Comparison of ENCODE assay signal across 8 cellular contexts in genomic region chr2:181953773-181954537, GRCh38. TPM values are rescaled to one million over a fixed set of nuclear protein-coding genes. Genes with fewer than 3 reads are reported as not detected.
A peak's percentile ranks its signal among the peaks of the same experiment; 100 is the strongest.
DNase-seq lines count a peak whose midpoint lies in the region; ATAC-seq and TF ChIP-seq lines count a peak whose summit lies in the region.

No MANE protein-coding gene starts in this region.

- no peaks in the 10 kb centered on the region for H3K27me3 ChIP-seq in CD4-positive, alpha-beta T cell (ENCODE audit: control insufficient read depth, insufficient read depth, low read length)

- H3K27ac ChIP-seq in CD4-positive, alpha-beta T cell (ENCODE audit: low read depth, low read length) = no peak overlapping the region

- TF ChIP-seq RAD21 in Ishikawa (IDR thresholded peaks at IDR 0.05; ENCODE audit: low read depth) = peak; percentile 55

- DNase-seq in CD4-positive, alpha-beta T cell = peak; percentile 26 to 60 (median 45)
- peak; percentile 82 for DNase-seq in GM20000 (ENCODE audit: low spot score)
- DNase-seq in WTC11 (ENCODE audit: low spot score) = peak; percentile 81
- peak; percentile 30 to 51 for DNase-seq in central memory CD8-positive, alpha-beta T cell (ENCODE audit: low spot score in 2 of 2)
- peak; percentile 52 to 75 for DNase-seq in left colon
- peak; percentile 19 to 36 (median 24) for DNase-seq in stimulated activated CD4-positive, alpha-beta T cell treated with anti-CD3 and anti-CD28 coated beads, TNF-alpha, amount 100 ng/mL, for 1 hour (ENCODE audit: low read depth in 3 of 3, low spot score in 1 of 3)
- DNase-seq in DMS79 (lab: John Stamatoyannopoulos, UW) = no peak

- H3K27ac Mint-ChIP-seq in CD4-positive, alpha-beta T cell = no peak overlapping the region
- H3K27ac Mint-ChIP-seq in WTC11 = no peak overlapping the region
- H3K27ac Mint-ChIP-seq in central memory CD8-positive, alpha-beta T cell (ENCODE audit: low read depth) = no peak overlapping the region

- no peaks in the 10 kb centered on the region for H3K9me3 ChIP-seq in CD4-positive, alpha-beta T cell (ENCODE audit: control insufficient read depth, low read length)

- no peak for TF ChIP-seq EP300 in Ishikawa (IDR thresholded peaks at IDR 0.05; ENCODE audit: borderline replicate concordance)

- H3K4me3 Mint-ChIP-seq in CD4-positive, alpha-beta T cell = peak overlapping the region; percentile 44
- peak overlapping the region; percentile 57 for H3K4me3 Mint-ChIP-seq in WTC11
- peak overlapping the region; percentile 6 for H3K4me3 Mint-ChIP-seq in central memory CD8-positive, alpha-beta T cell

- no peaks in the 10 kb centered on the region for H3K36me3 Mint-ChIP-seq in CD4-positive, alpha-beta T cell (ENCODE audit: low read depth)
- H3K36me3 Mint-ChIP-seq in WTC11 = no peaks in the 10 kb centered on the region
- no peaks in the 10 kb centered on the region for H3K36me3 Mint-ChIP-seq in central memory CD8-positive, alpha-beta T cell (ENCODE audit: insufficient read depth)

- intact Hi-C loops in CD4-positive, alpha-beta T cell (cut with DNase I, micrococcal nuclease) = loop anchor here in 1 of 2 experiments (2.0 kb wide), 1 partner anchor 211 kb away; no protein-coding TSS in a partner anchor
- intact Hi-C loops in left colon (cut with DNase I, micrococcal nuclease) = no loop called here

- POLR2A ChIA-PET in CD4-positive, alpha-beta T cell (lab: Charles Lee) = interaction anchor here (1.4 kb wide), 1 partner anchor 211 kb away, joined by 5 read pairs; no protein-coding TSS in a partner anchor
- POLR2A ChIA-PET in WTC11 (lab: Charles Lee) = interaction anchor here (0.7 kb wide), 1 partner anchor 1196 kb away, joined by 5 read pairs; no protein-coding TSS in a partner anchor

- no peaks in the 10 kb centered on the region for H3K9me3 Mint-ChIP-seq in CD4-positive, alpha-beta T cell
- H3K9me3 Mint-ChIP-seq in WTC11 = no peaks in the 10 kb centered on the region
- H3K9me3 Mint-ChIP-seq in central memory CD8-positive, alpha-beta T cell = no peaks in the 10 kb centered on the region

- peak; percentile 77 for ATAC-seq in CD4-positive, alpha-beta T cell (ENCODE audit: poor library complexity)
- ATAC-seq in WTC11 (peak; percentile 93), left colon (peak; percentile 89)
- peak; percentile 73 for ATAC-seq in central memory CD8-positive, alpha-beta T cell (replicated peaks; ENCODE audit: extremely low read depth, poor library complexity, severe bottlenecking)

- H3K27me3 Mint-ChIP-seq in CD4-positive, alpha-beta T cell = peaks cover 14% of the 10 kb centered on the region
- no peaks in the 10 kb centered on the region for H3K27me3 Mint-ChIP-seq in WTC11 (ENCODE audit: low read depth)
- peaks cover 58% of the 10 kb centered on the region for H3K27me3 Mint-ChIP-seq in central memory CD8-positive, alpha-beta T cell

- H3K4me1 Mint-ChIP-seq in CD4-positive, alpha-beta T cell (ENCODE audit: low read depth) = peaks cover 14% of the 10 kb centered on the region
- H3K4me1 Mint-ChIP-seq in WTC11 = peaks cover 9% of the 10 kb centered on the region; the same call in 1 of the 2 replicates
- H3K4me1 Mint-ChIP-seq in central memory CD8-positive, alpha-beta T cell = peaks cover 6% of the 10 kb centered on the region

- TF ChIP-seq CTCF in CD4-positive, alpha-beta T cell (IDR thresholded peaks at IDR 0.05) = peak; percentile 47
- TF ChIP-seq CTCF in GM20000 (IDR thresholded peaks at IDR 0.05; ENCODE audit: extremely low read depth, missing control alignments) = peak; percentile 66
- TF ChIP-seq CTCF in WTC11 (IDR thresholded peaks at IDR 0.05) = peak; percentile 37; the same call in 1 of the 2 replicates

- CTCF ChIA-PET in CD4-positive, alpha-beta T cell (lab: Charles Lee) = interaction anchor here (0.7 to 1.1 kb wide), 2 partner anchors 11 to 1821 kb away, joined by 3 to 4 read pairs; no protein-coding TSS in a partner anchor
- CTCF ChIA-PET in WTC11 (lab: Charles Lee) = interaction anchor here (0.5 to 2.0 kb wide), 31 partner anchors 9 to 726 kb away, joined by 3 to 12 read pairs (median 3); partner anchors contain the start of genes ITPRID2 and PPP1R1C

TF ChIP-seq in Ishikawa, 13 proteins besides CTCF, POLR2A, EP300 and RAD21 (continues in another document):
- TF ChIP-seq CEBPB (IDR thresholded peaks at IDR 0.05) (no peak), MAX (IDR thresholded peaks at IDR 0.05) (no peak), TAF1 (IDR thresholded peaks at IDR 0.05; ENCODE audit: low read depth) (no peak), NFIC (IDR thresholded peaks at IDR 0.05) (no peak), CREB1 (IDR thresholded peaks at IDR 0.05; ENCODE audit: low read depth) (no peak)
- TF ChIP-seq, protein P1, sequence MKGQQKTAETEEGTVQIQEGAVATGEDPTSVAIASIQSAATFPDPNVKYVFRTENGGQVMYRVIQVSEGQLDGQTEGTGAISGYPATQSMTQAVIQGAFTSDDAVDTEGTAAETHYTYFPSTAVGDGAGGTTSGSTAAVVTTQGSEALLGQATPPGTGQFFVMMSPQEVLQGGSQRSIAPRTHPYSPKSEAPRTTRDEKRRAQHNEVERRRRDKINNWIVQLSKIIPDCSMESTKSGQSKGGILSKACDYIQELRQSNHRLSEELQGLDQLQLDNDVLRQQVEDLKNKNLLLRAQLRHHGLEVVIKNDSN (IDR thresholded peaks at IDR 0.05) = no peak
- TF ChIP-seq, protein P2, sequence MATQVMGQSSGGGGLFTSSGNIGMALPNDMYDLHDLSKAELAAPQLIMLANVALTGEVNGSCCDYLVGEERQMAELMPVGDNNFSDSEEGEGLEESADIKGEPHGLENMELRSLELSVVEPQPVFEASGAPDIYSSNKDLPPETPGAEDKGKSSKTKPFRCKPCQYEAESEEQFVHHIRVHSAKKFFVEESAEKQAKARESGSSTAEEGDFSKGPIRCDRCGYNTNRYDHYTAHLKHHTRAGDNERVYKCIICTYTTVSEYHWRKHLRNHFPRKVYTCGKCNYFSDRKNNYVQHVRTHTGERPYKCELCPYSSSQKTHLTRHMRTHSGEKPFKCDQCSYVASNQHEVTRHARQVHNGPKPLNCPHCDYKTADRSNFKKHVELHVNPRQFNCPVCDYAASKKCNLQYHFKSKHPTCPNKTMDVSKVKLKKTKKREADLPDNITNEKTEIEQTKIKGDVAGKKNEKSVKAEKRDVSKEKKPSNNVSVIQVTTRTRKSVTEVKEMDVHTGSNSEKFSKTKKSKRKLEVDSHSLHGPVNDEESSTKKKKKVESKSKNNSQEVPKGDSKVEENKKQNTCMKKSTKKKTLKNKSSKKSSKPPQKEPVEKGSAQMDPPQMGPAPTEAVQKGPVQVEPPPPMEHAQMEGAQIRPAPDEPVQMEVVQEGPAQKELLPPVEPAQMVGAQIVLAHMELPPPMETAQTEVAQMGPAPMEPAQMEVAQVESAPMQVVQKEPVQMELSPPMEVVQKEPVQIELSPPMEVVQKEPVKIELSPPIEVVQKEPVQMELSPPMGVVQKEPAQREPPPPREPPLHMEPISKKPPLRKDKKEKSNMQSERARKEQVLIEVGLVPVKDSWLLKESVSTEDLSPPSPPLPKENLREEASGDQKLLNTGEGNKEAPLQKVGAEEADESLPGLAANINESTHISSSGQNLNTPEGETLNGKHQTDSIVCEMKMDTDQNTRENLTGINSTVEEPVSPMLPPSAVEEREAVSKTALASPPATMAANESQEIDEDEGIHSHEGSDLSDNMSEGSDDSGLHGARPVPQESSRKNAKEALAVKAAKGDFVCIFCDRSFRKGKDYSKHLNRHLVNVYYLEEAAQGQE (IDR thresholded peaks at IDR 0.05; ENCODE audit: low read depth) = no peak

TF ChIP-seq in WTC11, 78 proteins besides CTCF, POLR2A, EP300 and RAD21:
- TF ChIP-seq FOXK1 (CRISPR knock-in tag; IDR thresholded peaks at IDR 0.05) (no peak), PREB (CRISPR knock-in tag; IDR thresholded peaks at IDR 0.05; ENCODE audit: borderline replicate concordance) (no peak), MAX (CRISPR knock-in tag; IDR thresholded peaks at IDR 0.05) (no peak), ZNF232 (CRISPR knock-in tag; IDR thresholded peaks at IDR 0.05) (no peak), JAZF1 (CRISPR knock-in tag; IDR thresholded peaks at IDR 0.05) (no peak), E2F1 (CRISPR knock-in tag; IDR thresholded peaks at IDR 0.05) (no peak), OVOL2 (CRISPR knock-in tag; IDR thresholded peaks at IDR 0.05; ENCODE audit: borderline replicate concordance) (no peak), NR1H2 (CRISPR knock-in tag; IDR thresholded peaks at IDR 0.05) (no peak), TCF7 (CRISPR knock-in tag; IDR thresholded peaks at IDR 0.05; ENCODE audit: low read depth) (no peak), NFATC4 (CRISPR knock-in tag; IDR thresholded peaks at IDR 0.05) (no peak)

RNA-seq across cellular contexts. Expression of gene PPP1R1C, which starts 31.7 kb away (rescaled TPM):
- not detected for total RNA-seq in CD4-positive, alpha-beta T cell
- total RNA-seq in WTC11 (2021) = 3.4 to 8.7 TPM (median 3.7 TPM) in 3 replicates
- total RNA-seq in left colon = 1 to 10 TPM in 1 of 2 donors, under 1 TPM in 1; 0.98 to 1.0 TPM

Comparison
In these comparisons a context has a peak if more than half of its experiments do, and no peak if none do; other contexts are left out.
1. H3K4me3 Mint-ChIP-seq: peak in every context shown above with its lines; median percentile 57 in WTC11; 44 in CD4-positive, alpha-beta T cell; 6 in central memory CD8-positive, alpha-beta T cell.